Comparison of ENCODE assay signal across 8 cellular contexts in genomic region chr14:54893151-54893760, GRCh38. TPM values are rescaled to one million over a fixed set of nuclear protein-coding genes. Genes with fewer than 3 reads are reported as not detected.
DNase-seq lines count a peak whose midpoint lies in the region; ATAC-seq lines count a peak whose summit lies in the region.

No MANE protein-coding gene starts in this region.

- H3K36me3 Mint-ChIP-seq in stimulated activated naive B cell treated with anti-CD40 and anti-IgM and Interleukin-4, amounts not matched to agents 10 μg/mL and 1 μg/mL and 100 μg/mL, for 72 hours, result peaks cover 0 to 8% of the 10 kb centered on the region in 2 donors

- H3K27ac Mint-ChIP-seq in stimulated activated naive B cell treated with anti-CD40 and anti-IgM and Interleukin-4, amounts not matched to agents 10 μg/mL and 1 μg/mL and 100 μg/mL, for 72 hours, result no peak overlapping the region

- peaks cover 18 to 32% of the 10 kb centered on the region in 2 donors for H3K4me1 Mint-ChIP-seq in stimulated activated naive B cell treated with anti-CD40 and anti-IgM and Interleukin-4, amounts not matched to agents 10 μg/mL and 1 μg/mL and 100 μg/mL, for 72 hours

- H3K27me3 Mint-ChIP-seq in stimulated activated naive B cell treated with anti-CD40 and anti-IgM and Interleukin-4, amounts not matched to agents 10 μg/mL and 1 μg/mL and 100 μg/mL, for 72 hours, result no peaks in the 10 kb centered on the region

- no peak overlapping the region for H3K4me3 Mint-ChIP-seq in stimulated activated naive B cell treated with anti-CD40 and anti-IgM and Interleukin-4, amounts not matched to agents 10 μg/mL and 1 μg/mL and 100 μg/mL, for 72 hours

- peaks cover 0 to 4% of the 10 kb centered on the region in 2 donors for H3K9me3 Mint-ChIP-seq in stimulated activated naive B cell treated with anti-CD40 and anti-IgM and Interleukin-4, amounts not matched to agents 10 μg/mL and 1 μg/mL and 100 μg/mL, for 72 hours

- peak; percentile 35 to 59 for ATAC-seq in stimulated activated naive B cell treated with anti-CD40 and anti-IgM and Interleukin-4, amounts not matched to agents 10 μg/mL and 1 μg/mL and 100 μg/mL, for 72 hours (replicated peaks)
- ATAC-seq in GM19463 (IDR thresholded peaks at IDR 0.05; ENCODE audit: unreplicated experiment), result no peak

- DNase-seq in DMS79 (lab: John Stamatoyannopoulos, UW), result peak; percentile 26
- DNase-seq in H4 (ENCODE audit: low spot score), result peak; percentile 36
- DNase-seq in NCI-H2196 treated with DMSO at 0.1 percent for 48 hours (lab: John Stamatoyannopoulos, UW; ENCODE audit: unreplicated experiment), result peak; percentile 5
- peak; percentile 64 for DNase-seq in amniotic epithelial cell (ENCODE audit: low read depth)
- DNase-seq in iPS-NIHi7 (ENCODE audit: extremely low spot score), result peak; percentile 31
- no peak for DNase-seq in stimulated activated naive B cell treated with anti-CD40 and anti-IgM and Interleukin-4, amounts not matched to agents 10 μg/mL and 1 μg/mL and 100 μg/mL, for 72 hours
- DNase-seq in GOT3 (lab: John Stamatoyannopoulos, UW), result no peak

RNA-seq across cellular contexts. Expression of gene GCH1, which starts 9.4 kb away (rescaled TPM):
- 3.5 and 4.6 TPM in 2 replicates for total RNA-seq in H4 (2014; rRNA removed; shearing (Covaris generic))

Comparison
In these comparisons a context has a peak if more than half of its experiments do, and no peak if none do; other contexts are left out.
1. DNase-seq: peak in DMS79 (single experiment), H4 (single experiment), NCI-H2196 treated with DMSO at 0.1 percent for 48 hours (single experiment), amniotic epithelial cell (single experiment) and iPS-NIHi7 (single experiment); none in stimulated activated naive B cell treated with anti-CD40 and anti-IgM and Interleukin-4, amounts not matched to agents 10 μg/mL and 1 μg/mL and 100 μg/mL, for 72 hours (single experiment) and GOT3 (single experiment).